Comparison of ENCODE assay signal across 25 cellular contexts in the genomic region with DNA sequence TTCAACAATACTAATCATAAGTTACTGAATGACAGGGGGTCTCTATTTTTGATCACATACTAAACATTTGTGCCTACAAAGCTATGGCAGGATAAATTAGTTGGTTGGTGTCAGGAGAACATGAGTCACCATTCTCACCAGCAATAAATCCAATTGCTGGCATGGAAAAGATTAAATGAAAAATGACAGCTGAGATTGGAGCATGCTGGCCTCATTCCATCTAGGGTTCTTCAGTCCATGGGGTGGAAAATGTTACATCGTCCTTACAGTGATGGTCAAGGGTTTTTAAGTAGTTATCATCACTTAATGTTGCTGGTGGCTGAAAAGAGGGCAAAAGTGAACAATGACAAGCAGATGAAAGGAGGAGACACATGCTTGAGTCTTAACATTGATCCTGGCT.
DNase-seq lines count a peak whose midpoint lies in the region; ATAC-seq, FAIRE-seq and TF ChIP-seq lines count a peak whose summit lies in the region.
"Had no signal": no experiment of that assay in that cellular context is flagged by ENCODE, and none has a peak within 500 bp of the region (broad histone marks: within the 10 kb centered on the region; RNA-seq: fewer than 3 reads in every experiment).

No MANE protein-coding gene starts in this region.

- H3K4me1 Mint-ChIP-seq in activated naive CD8-positive, alpha-beta T cell treated with anti-CD3 and anti-CD28 coated beads, Interleukin-2, amount 50 U/mL, for 24 hours, result peaks cover 94% of the 10 kb centered on the region
- peaks cover 73% of the 10 kb centered on the region for H3K4me1 Mint-ChIP-seq in activated naive CD8-positive, alpha-beta T cell treated with anti-CD3 and anti-CD28 coated beads for 36 hours
- H3K4me1 Mint-ChIP-seq in astrocyte (ENCODE audit: low read depth, unreplicated experiment) (peaks cover 19% of the 10 kb centered on the region), progenitor cell of endocrine pancreas (ENCODE audit: low read depth) (peaks cover 8% of the 10 kb centered on the region)

- H3K27me3 Mint-ChIP-seq in activated naive CD8-positive, alpha-beta T cell treated with anti-CD3 and anti-CD28 coated beads, Interleukin-2, amount 50 U/mL, for 24 hours, result no peaks in the 10 kb centered on the region
- H3K27me3 Mint-ChIP-seq in activated naive CD8-positive, alpha-beta T cell treated with anti-CD3 and anti-CD28 coated beads for 36 hours, result no peaks in the 10 kb centered on the region
- H3K27me3 Mint-ChIP-seq in astrocyte (ENCODE audit: low read depth, unreplicated experiment), result no peaks in the 10 kb centered on the region
- peaks cover 3% of the 10 kb centered on the region for H3K27me3 Mint-ChIP-seq in progenitor cell of endocrine pancreas

- no peaks in the 10 kb centered on the region for H4K20me1 ChIP-seq in astrocyte (ENCODE audit: insufficient read depth, low read length)

- H3K4me3 Mint-ChIP-seq in activated naive CD8-positive, alpha-beta T cell treated with anti-CD3 and anti-CD28 coated beads, Interleukin-2, amount 50 U/mL, for 24 hours, result no peak overlapping the region
- no peak overlapping the region for H3K4me3 Mint-ChIP-seq in activated naive CD8-positive, alpha-beta T cell treated with anti-CD3 and anti-CD28 coated beads for 36 hours
- no peak overlapping the region for H3K4me3 Mint-ChIP-seq in astrocyte (ENCODE audit: unreplicated experiment)
- no peak overlapping the region for H3K4me3 Mint-ChIP-seq in progenitor cell of endocrine pancreas (ENCODE audit: low read depth)
- H3K4me3 Mint-ChIP-seq: CD4-positive, CD25-positive, alpha-beta regulatory T cell; H9 had no signal

- H3K4me3 ChIP-seq in astrocyte (ENCODE audit: insufficient read depth, low read depth, low read length), result no peak overlapping the region
- H3K4me3 ChIP-seq in retinal pigment epithelial cell (ENCODE audit: low read length), result no peak overlapping the region
- H3K4me3 ChIP-seq: GM12878 had no signal

- no peaks in the 10 kb centered on the region for H3K27me3 ChIP-seq in astrocyte (ENCODE audit: insufficient read depth, low read length)
- H3K27me3 ChIP-seq: BE2C had no signal

- in situ Hi-C loops in KBM-7 (cut with MboI; ENCODE audit: low pct_unique_long_range_greater_than_20kb, low sequenced_read_pairs), result no loop called here

- DNase-seq in activated naive CD8-positive, alpha-beta T cell treated with anti-CD3 and anti-CD28 coated beads, Interleukin-2, amount 50 U/mL, for 24 hours, result no peak
- DNase-seq in activated naive CD8-positive, alpha-beta T cell treated with anti-CD3 and anti-CD28 coated beads for 36 hours, result no peak
- DNase-seq in LHCN-M2 (ENCODE audit: low read depth), result peak; percentile 75
- DNase-seq in astrocyte (ENCODE audit: low read depth), result peak; percentile 54
- peak; percentile 73 for DNase-seq in retinal pigment epithelial cell (ENCODE audit: low read depth)
- DNase-seq in stimulated activated CD8-positive, alpha-beta memory T cell treated with anti-CD3 and anti-CD28 coated beads, Interleukin-4, amount 100 ng/mL, for 48 hours, result no peak
- DNase-seq in KBM-7, result no peak
- DNase-seq in progenitor cell of endocrine pancreas (ENCODE audit: low spot score, unreplicated experiment), result no peak
- DNase-seq: BE2C; CD4-positive, CD25-positive, alpha-beta regulatory T cell; COR-L47; DMS 273 treated with DMSO at 0.1 percent for 48 hours; GF-D8; H9; IMR-90; Kasumi-1; NCI-H1092 treated with DMSO at 0.1 percent for 48 hours; NCI-H1694; NCI-H510A treated with DMSO at 0.1 percent for 48 hours; NCI-H774; PC-3; RPMI8226 had no signal

- peaks cover 22% of the 10 kb centered on the region for H3K36me3 Mint-ChIP-seq in activated naive CD8-positive, alpha-beta T cell treated with anti-CD3 and anti-CD28 coated beads, Interleukin-2, amount 50 U/mL, for 24 hours (ENCODE audit: low read depth)
- H3K36me3 Mint-ChIP-seq in activated naive CD8-positive, alpha-beta T cell treated with anti-CD3 and anti-CD28 coated beads for 36 hours, result peaks cover 19% of the 10 kb centered on the region
- H3K36me3 Mint-ChIP-seq in astrocyte (ENCODE audit: low read depth, unreplicated experiment) (no peaks in the 10 kb centered on the region), progenitor cell of endocrine pancreas (ENCODE audit: insufficient read depth) (no peaks in the 10 kb centered on the region)
- H3K36me3 Mint-ChIP-seq: CD4-positive, CD25-positive, alpha-beta regulatory T cell had no signal

- H3K36me3 ChIP-seq in astrocyte (ENCODE audit: insufficient read depth, low read length), result no peaks in the 10 kb centered on the region
- H3K36me3 ChIP-seq: BE2C had no signal

- no peak for TF ChIP-seq CTCF in astrocyte (IDR thresholded peaks at IDR 0.05; ENCODE audit: insufficient read depth, low read depth, low read length)
- TF ChIP-seq CTCF in retinal pigment epithelial cell (conservative IDR thresholded peaks at IDR 0.05; ENCODE audit: low read depth, low read length), result no peak
- no peak for TF ChIP-seq CTCF in progenitor cell of endocrine pancreas (IDR thresholded peaks at IDR 0.05; ENCODE audit: unreplicated experiment)

- H3K9me3 ChIP-seq in astrocyte (ENCODE audit: insufficient read depth, low read depth, low read length), result no peaks in the 10 kb centered on the region
- H3K9me3 ChIP-seq: BE2C had no signal

- H3K9ac ChIP-seq in astrocyte (ENCODE audit: low read length), result no peak overlapping the region

- peaks cover 11% of the 10 kb centered on the region for H3K4me1 ChIP-seq in astrocyte (ENCODE audit: insufficient read depth, low read length)
- H3K4me1 ChIP-seq: BE2C had no signal

- H3K9me3 Mint-ChIP-seq in activated naive CD8-positive, alpha-beta T cell treated with anti-CD3 and anti-CD28 coated beads, Interleukin-2, amount 50 U/mL, for 24 hours, result peaks cover 26% of the 10 kb centered on the region
- H3K9me3 Mint-ChIP-seq in activated naive CD8-positive, alpha-beta T cell treated with anti-CD3 and anti-CD28 coated beads for 36 hours, result peaks cover 22% of the 10 kb centered on the region
- H3K9me3 Mint-ChIP-seq in astrocyte (ENCODE audit: unreplicated experiment) (peaks cover 7% of the 10 kb centered on the region), progenitor cell of endocrine pancreas (ENCODE audit: low read depth) (peaks cover 3% of the 10 kb centered on the region)

- no peaks in the 10 kb centered on the region for H3K79me2 ChIP-seq in astrocyte (ENCODE audit: insufficient read depth, low read length)

- H3K27ac Mint-ChIP-seq in activated naive CD8-positive, alpha-beta T cell treated with anti-CD3 and anti-CD28 coated beads, Interleukin-2, amount 50 U/mL, for 24 hours, result peak overlapping the region; percentile 34
- H3K27ac Mint-ChIP-seq in activated naive CD8-positive, alpha-beta T cell treated with anti-CD3 and anti-CD28 coated beads for 36 hours, result no peak overlapping the region
- H3K27ac Mint-ChIP-seq in astrocyte (ENCODE audit: unreplicated experiment) (no peak overlapping the region), progenitor cell of endocrine pancreas (no peak overlapping the region)
- H3K27ac Mint-ChIP-seq: CD4-positive, CD25-positive, alpha-beta regulatory T cell; H9 had no signal

- peak; percentile 9 for FAIRE-seq in astrocyte (lab: Jason Lieb, UNC)
- FAIRE-seq: A204.1, GM12878 had no signal

- no peak overlapping the region for H3K4me2 ChIP-seq in astrocyte (ENCODE audit: low read length)

- no peak overlapping the region for H3K27ac ChIP-seq in astrocyte (ENCODE audit: low read depth, low read length)
- H3K27ac ChIP-seq: HL-60 had no signal

- ATAC-seq in activated naive CD8-positive, alpha-beta T cell treated with anti-CD3 and anti-CD28 coated beads, Interleukin-2, amount 50 U/mL, for 24 hours, result no peak
- ATAC-seq: GM12878, PC-3 had no signal

- H2AFZ ChIP-seq in astrocyte (ENCODE audit: low read depth, low read length), result no peak overlapping the region

Comparison
In these comparisons a context has a peak if more than half of its experiments do, and no peak if none do; other contexts are left out.
1. DNase-seq: peak in LHCN-M2 (single experiment), astrocyte (single experiment) and retinal pigment epithelial cell (single experiment); none in activated naive CD8-positive, alpha-beta T cell treated with anti-CD3 and anti-CD28 coated beads, Interleukin-2, amount 50 U/mL, for 24 hours (single experiment), activated naive CD8-positive, alpha-beta T cell treated with anti-CD3 and anti-CD28 coated beads for 36 hours (single experiment), stimulated activated CD8-positive, alpha-beta memory T cell treated with anti-CD3 and anti-CD28 coated beads, Interleukin-4, amount 100 ng/mL, for 48 hours (single experiment), KBM-7 (single experiment) and progenitor cell of endocrine pancreas (single experiment).